8 cellular contexts compared by ENCODE assay signal in genomic region chr10:16923726-16924125, GRCh38.
"Had no signal": no experiment of that assay in that cellular context is flagged by ENCODE, and none has a peak within 500 bp of the region (broad histone marks: within the 10 kb centered on the region; RNA-seq: fewer than 3 reads in every experiment).

No MANE protein-coding gene starts in this region.

- H2AFZ ChIP-seq: GM23338 had no signal

- FAIRE-seq: H1, H54, HTR-8/SVneo, K562 had no signal

- H3K27ac Mint-ChIP-seq: GM23338, H9 had no signal

- H3K4me3 ChIP-seq: GM23338, K562 had no signal

- H3K4me2 ChIP-seq: GM23338 had no signal

- H3K4me3 Mint-ChIP-seq: GM23338, H9 had no signal

- H3K9me3 Mint-ChIP-seq: GM23338, H9 had no signal

- DNase-seq: H9, HCEC 1CT, IMR-90 had no signal
